Comparison of ENCODE assay signal across 1 cellular context in genomic region chr12:94458882-94459772, GRCh38.
TF ChIP-seq lines count a peak whose summit lies in the region.

No MANE protein-coding gene starts in this region.

TF ChIP-seq in H1, 55 proteins besides CTCF, POLR2A, EP300 and RAD21:
- TF ChIP-seq, protein P1, sequence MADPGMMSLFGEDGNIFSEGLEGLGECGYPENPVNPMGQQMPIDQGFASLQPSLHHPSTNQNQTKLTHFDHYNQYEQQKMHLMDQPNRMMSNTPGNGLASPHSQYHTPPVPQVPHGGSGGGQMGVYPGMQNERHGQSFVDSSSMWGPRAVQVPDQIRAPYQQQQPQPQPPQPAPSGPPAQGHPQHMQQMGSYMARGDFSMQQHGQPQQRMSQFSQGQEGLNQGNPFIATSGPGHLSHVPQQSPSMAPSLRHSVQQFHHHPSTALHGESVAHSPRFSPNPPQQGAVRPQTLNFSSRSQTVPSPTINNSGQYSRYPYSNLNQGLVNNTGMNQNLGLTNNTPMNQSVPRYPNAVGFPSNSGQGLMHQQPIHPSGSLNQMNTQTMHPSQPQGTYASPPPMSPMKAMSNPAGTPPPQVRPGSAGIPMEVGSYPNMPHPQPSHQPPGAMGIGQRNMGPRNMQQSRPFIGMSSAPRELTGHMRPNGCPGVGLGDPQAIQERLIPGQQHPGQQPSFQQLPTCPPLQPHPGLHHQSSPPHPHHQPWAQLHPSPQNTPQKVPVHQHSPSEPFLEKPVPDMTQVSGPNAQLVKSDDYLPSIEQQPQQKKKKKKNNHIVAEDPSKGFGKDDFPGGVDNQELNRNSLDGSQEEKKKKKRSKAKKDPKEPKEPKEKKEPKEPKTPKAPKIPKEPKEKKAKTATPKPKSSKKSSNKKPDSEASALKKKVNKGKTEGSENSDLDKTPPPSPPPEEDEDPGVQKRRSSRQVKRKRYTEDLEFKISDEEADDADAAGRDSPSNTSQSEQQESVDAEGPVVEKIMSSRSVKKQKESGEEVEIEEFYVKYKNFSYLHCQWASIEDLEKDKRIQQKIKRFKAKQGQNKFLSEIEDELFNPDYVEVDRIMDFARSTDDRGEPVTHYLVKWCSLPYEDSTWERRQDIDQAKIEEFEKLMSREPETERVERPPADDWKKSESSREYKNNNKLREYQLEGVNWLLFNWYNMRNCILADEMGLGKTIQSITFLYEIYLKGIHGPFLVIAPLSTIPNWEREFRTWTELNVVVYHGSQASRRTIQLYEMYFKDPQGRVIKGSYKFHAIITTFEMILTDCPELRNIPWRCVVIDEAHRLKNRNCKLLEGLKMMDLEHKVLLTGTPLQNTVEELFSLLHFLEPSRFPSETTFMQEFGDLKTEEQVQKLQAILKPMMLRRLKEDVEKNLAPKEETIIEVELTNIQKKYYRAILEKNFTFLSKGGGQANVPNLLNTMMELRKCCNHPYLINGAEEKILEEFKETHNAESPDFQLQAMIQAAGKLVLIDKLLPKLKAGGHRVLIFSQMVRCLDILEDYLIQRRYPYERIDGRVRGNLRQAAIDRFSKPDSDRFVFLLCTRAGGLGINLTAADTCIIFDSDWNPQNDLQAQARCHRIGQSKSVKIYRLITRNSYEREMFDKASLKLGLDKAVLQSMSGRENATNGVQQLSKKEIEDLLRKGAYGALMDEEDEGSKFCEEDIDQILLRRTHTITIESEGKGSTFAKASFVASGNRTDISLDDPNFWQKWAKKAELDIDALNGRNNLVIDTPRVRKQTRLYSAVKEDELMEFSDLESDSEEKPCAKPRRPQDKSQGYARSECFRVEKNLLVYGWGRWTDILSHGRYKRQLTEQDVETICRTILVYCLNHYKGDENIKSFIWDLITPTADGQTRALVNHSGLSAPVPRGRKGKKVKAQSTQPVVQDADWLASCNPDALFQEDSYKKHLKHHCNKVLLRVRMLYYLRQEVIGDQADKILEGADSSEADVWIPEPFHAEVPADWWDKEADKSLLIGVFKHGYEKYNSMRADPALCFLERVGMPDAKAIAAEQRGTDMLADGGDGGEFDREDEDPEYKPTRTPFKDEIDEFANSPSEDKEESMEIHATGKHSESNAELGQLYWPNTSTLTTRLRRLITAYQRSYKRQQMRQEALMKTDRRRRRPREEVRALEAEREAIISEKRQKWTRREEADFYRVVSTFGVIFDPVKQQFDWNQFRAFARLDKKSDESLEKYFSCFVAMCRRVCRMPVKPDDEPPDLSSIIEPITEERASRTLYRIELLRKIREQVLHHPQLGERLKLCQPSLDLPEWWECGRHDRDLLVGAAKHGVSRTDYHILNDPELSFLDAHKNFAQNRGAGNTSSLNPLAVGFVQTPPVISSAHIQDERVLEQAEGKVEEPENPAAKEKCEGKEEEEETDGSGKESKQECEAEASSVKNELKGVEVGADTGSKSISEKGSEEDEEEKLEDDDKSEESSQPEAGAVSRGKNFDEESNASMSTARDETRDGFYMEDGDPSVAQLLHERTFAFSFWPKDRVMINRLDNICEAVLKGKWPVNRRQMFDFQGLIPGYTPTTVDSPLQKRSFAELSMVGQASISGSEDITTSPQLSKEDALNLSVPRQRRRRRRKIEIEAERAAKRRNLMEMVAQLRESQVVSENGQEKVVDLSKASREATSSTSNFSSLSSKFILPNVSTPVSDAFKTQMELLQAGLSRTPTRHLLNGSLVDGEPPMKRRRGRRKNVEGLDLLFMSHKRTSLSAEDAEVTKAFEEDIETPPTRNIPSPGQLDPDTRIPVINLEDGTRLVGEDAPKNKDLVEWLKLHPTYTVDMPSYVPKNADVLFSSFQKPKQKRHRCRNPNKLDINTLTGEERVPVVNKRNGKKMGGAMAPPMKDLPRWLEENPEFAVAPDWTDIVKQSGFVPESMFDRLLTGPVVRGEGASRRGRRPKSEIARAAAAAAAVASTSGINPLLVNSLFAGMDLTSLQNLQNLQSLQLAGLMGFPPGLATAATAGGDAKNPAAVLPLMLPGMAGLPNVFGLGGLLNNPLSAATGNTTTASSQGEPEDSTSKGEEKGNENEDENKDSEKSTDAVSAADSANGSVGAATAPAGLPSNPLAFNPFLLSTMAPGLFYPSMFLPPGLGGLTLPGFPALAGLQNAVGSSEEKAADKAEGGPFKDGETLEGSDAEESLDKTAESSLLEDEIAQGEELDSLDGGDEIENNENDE (IDR thresholded peaks at IDR 0.05; ENCODE audit: insufficient replicate concordance, low read length): no peak
- TF ChIP-seq TBP (IDR thresholded peaks at IDR 0.05; ENCODE audit: low read depth, low read length) (0 out of 2 replicates have a peak, but pooled peaks have one; percentile 15), USF2 (IDR thresholded peaks at IDR 0.05; ENCODE audit: low read length) (no peak), EGR1 (IDR thresholded peaks at IDR 0.05; ENCODE audit: borderline replicate concordance, low read depth, low read length) (no peak)
